9 cellular contexts compared by ENCODE assay signal in the genomic region with DNA sequence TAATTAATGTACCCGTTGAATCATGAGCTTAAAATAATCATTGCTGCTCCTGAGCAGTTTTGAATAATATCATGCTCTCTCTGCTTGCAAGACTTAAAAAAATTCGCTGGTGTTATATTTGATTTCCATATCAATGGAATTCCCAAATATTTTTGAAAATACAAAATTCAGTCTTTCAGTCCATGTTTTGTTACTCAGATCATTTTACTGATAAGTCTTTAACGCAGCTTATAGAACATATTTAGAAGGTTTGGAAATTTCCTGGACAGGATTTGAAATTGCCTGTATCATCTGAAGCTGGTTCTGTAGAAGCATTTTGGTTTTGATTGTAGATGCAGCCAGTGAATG. TPM values are rescaled to one million over a fixed set of nuclear protein-coding genes. Genes with fewer than 3 reads are reported as not detected.
DNase-seq lines count a peak whose midpoint lies in the region; ATAC-seq and TF ChIP-seq lines count a peak whose summit lies in the region.
"Had no signal": no experiment of that assay in that cellular context is flagged by ENCODE, and none has a peak within 500 bp of the region (broad histone marks: within the 10 kb centered on the region; RNA-seq: fewer than 3 reads in every experiment).

No MANE protein-coding gene starts in this region.

- DNase-seq in activated naive CD4-positive, alpha-beta T cell (lab: John Stamatoyannopoulos, UW) = no peak
- no peak for DNase-seq in MCF 10A (ENCODE audit: unreplicated experiment)
- no peak for DNase-seq in upper lobe of right lung
- DNase-seq in left lobe of liver (ENCODE audit: low spot score) = no peak
- no peak for DNase-seq in NCI-H1092 (lab: John Stamatoyannopoulos, UW)
- DNase-seq: BE2C had no signal

- no TSS peak for BruUV-seq in MCF 10A (replicated peaks; lab: Mats Ljungman, UMichigan)

- no peaks in the 10 kb centered on the region for H3K36me3 Mint-ChIP-seq in activated naive CD4-positive, alpha-beta T cell treated with anti-CD3 and anti-CD28 coated beads, Interleukin-2, amount 50 U/mL, for 24 hours
- H3K36me3 Mint-ChIP-seq in MCF 10A (ENCODE audit: insufficient read depth, unreplicated experiment) = peaks cover 2% of the 10 kb centered on the region

- H3K9me3 Mint-ChIP-seq in activated naive CD4-positive, alpha-beta T cell treated with anti-CD3 and anti-CD28 coated beads, Interleukin-2, amount 50 U/mL, for 24 hours = no peaks in the 10 kb centered on the region
- no peaks in the 10 kb centered on the region for H3K9me3 Mint-ChIP-seq in MCF 10A (ENCODE audit: unreplicated experiment)

- H3K27me3 ChIP-seq in upper lobe of right lung = no peaks in the 10 kb centered on the region

- CTCF ChIA-PET in MCF 10A (lab: Yijun Ruan, JAX) = interaction anchor here (0.6 to 3.2 kb wide), 15 partner anchors 15 to 316 kb away, joined by 3 to 31 read pairs (median 4); no protein-coding TSS in a partner anchor

- H3K9me3 ChIP-seq in mesodermal cell (ENCODE audit: control insufficient read depth, low read length) (no peaks in the 10 kb centered on the region), upper lobe of right lung (no peaks in the 10 kb centered on the region)
- H3K9me3 ChIP-seq: BE2C had no signal

- H3K27ac ChIP-seq in mesodermal cell (ENCODE audit: low read depth, low read length, severe bottlenecking) = no peak overlapping the region
- no peak overlapping the region for H3K27ac ChIP-seq in upper lobe of right lung

- no peaks in the 10 kb centered on the region for H3K27me3 Mint-ChIP-seq in activated naive CD4-positive, alpha-beta T cell treated with anti-CD3 and anti-CD28 coated beads, Interleukin-2, amount 50 U/mL, for 24 hours
- no peaks in the 10 kb centered on the region for H3K27me3 Mint-ChIP-seq in MCF 10A (ENCODE audit: insufficient read depth, unreplicated experiment)

- intact Hi-C loops in MCF 10A (cut with micrococcal nuclease) = loop anchor here (2.0 kb wide), 1 partner anchor 55 kb away; no protein-coding TSS in a partner anchor
- intact Hi-C loops in upper lobe of right lung (cut with DNase I) = no loop called here

- POLR2A ChIA-PET in MCF 10A (lab: Yijun Ruan, JAX) = interaction anchor here (0.7 to 4.5 kb wide), 20 partner anchors 11 to 600 kb away, joined by 3 to 134 read pairs (median 6); no protein-coding TSS in a partner anchor

- peaks cover 27% of the 10 kb centered on the region for H3K4me1 ChIP-seq in mesodermal cell (ENCODE audit: control insufficient read depth, insufficient read depth, low read length, poor library complexity, severe bottlenecking)
- H3K4me1 ChIP-seq in upper lobe of right lung = peaks cover 21% of the 10 kb centered on the region
- H3K4me1 ChIP-seq: BE2C had no signal

- H3K4me3 ChIP-seq in mesodermal cell (ENCODE audit: extremely low read depth, insufficient read depth, low read length, poor library complexity, severe bottlenecking) (peak overlapping the region; percentile 64), upper lobe of right lung (peak overlapping the region; percentile 100)

- TF ChIP-seq CTCF in MCF 10A (IDR thresholded peaks at IDR 0.05; ENCODE audit: unreplicated experiment) (no peak), upper lobe of right lung (IDR thresholded peaks at IDR 0.05) (no peak)

- ATAC-seq in upper lobe of right lung = no peak
- ATAC-seq in GM19351 (IDR thresholded peaks at IDR 0.05; ENCODE audit: unreplicated experiment) = no peak
- ATAC-seq in left lobe of liver = no peak

- H3K4me1 Mint-ChIP-seq in activated naive CD4-positive, alpha-beta T cell treated with anti-CD3 and anti-CD28 coated beads, Interleukin-2, amount 50 U/mL, for 24 hours = peaks cover 61% of the 10 kb centered on the region
- H3K4me1 Mint-ChIP-seq in MCF 10A (ENCODE audit: insufficient read depth, unreplicated experiment) = peaks cover 45% of the 10 kb centered on the region

- H3K36me3 ChIP-seq in mesodermal cell (ENCODE audit: control insufficient read depth, insufficient read depth, low read length) (no peaks in the 10 kb centered on the region), upper lobe of right lung (no peaks in the 10 kb centered on the region)
- H3K36me3 ChIP-seq: BE2C had no signal

- H3K27ac Mint-ChIP-seq in activated naive CD4-positive, alpha-beta T cell treated with anti-CD3 and anti-CD28 coated beads, Interleukin-2, amount 50 U/mL, for 24 hours = peak overlapping the region; percentile 89
- H3K27ac Mint-ChIP-seq in MCF 10A (ENCODE audit: low read depth, unreplicated experiment) = peak overlapping the region; percentile 82

- WGBS in mesodermal cell (ENCODE audit: insufficient coverage in 2 of 2), 2 experiments = 64% methylated on average over 2 of the region's 3 CpGs; no CpG with 5 or more reads in 1 of the 2 experiments

- peak overlapping the region; percentile 90 for H3K4me3 Mint-ChIP-seq in activated naive CD4-positive, alpha-beta T cell treated with anti-CD3 and anti-CD28 coated beads, Interleukin-2, amount 50 U/mL, for 24 hours
- H3K4me3 Mint-ChIP-seq in MCF 10A (ENCODE audit: unreplicated experiment) = peak overlapping the region; percentile 91

RNA-seq across cellular contexts. Expression of a gene that starts 1.9 kb away (rescaled TPM):
- total RNA-seq in MCF 10A (2022) (71.6 and 88.4 TPM in 2 replicates), upper lobe of right lung (18.8 TPM), left lobe of liver (37.0 TPM)
- 9.7 TPM for polyA plus RNA-seq in mesodermal cell (2013, experiment 1 of 2)
- polyA plus RNA-seq in mesodermal cell (2013, experiment 2 of 2) = 9.6 TPM
